ENCODE assay signal across 1 cellular context in genomic region chr14:68979722-68980552, GRCh38.
TF ChIP-seq lines count a peak whose summit lies in the region.

No MANE protein-coding gene starts in this region.

TF ChIP-seq in WTC11, 78 proteins besides CTCF, POLR2A, EP300 and RAD21 (continued from another document):
- no peak for TF ChIP-seq HMGXB4 (CRISPR knock-in tag; IDR thresholded peaks at IDR 0.05)
- no peak for TF ChIP-seq CBFB (CRISPR knock-in tag; IDR thresholded peaks at IDR 0.05; ENCODE audit: low read depth)
- no peak for TF ChIP-seq TP53 (CRISPR knock-in tag; IDR thresholded peaks at IDR 0.05)
- TF ChIP-seq ATF2 (CRISPR knock-in tag; IDR thresholded peaks at IDR 0.05; ENCODE audit: borderline replicate concordance, low read depth) = no peak
- no peak for TF ChIP-seq IRF1 (CRISPR knock-in tag; IDR thresholded peaks at IDR 0.05)
- no peak for TF ChIP-seq FOXP4 (CRISPR knock-in tag; IDR thresholded peaks at IDR 0.05)
- TF ChIP-seq CREM (CRISPR knock-in tag; IDR thresholded peaks at IDR 0.05) = no peak
- no peak for TF ChIP-seq CDX4 (CRISPR knock-in tag; IDR thresholded peaks at IDR 0.05; ENCODE audit: borderline replicate concordance)
- no peak for TF ChIP-seq ATF3 (CRISPR knock-in tag; conservative IDR thresholded peaks at IDR 0.05)
- TF ChIP-seq MAX (CRISPR knock-in tag; IDR thresholded peaks at IDR 0.05) = peak; percentile 64
- no peak for TF ChIP-seq SOX15 (CRISPR knock-in tag; IDR thresholded peaks at IDR 0.05)
- TF ChIP-seq SMAD3 (CRISPR knock-in tag; IDR thresholded peaks at IDR 0.05; ENCODE audit: borderline replicate concordance) = no peak
- TF ChIP-seq ZNF512 (CRISPR knock-in tag; IDR thresholded peaks at IDR 0.05; ENCODE audit: borderline replicate concordance) = no peak
- no peak for TF ChIP-seq TEAD1 (CRISPR knock-in tag; IDR thresholded peaks at IDR 0.05)
- no peak for TF ChIP-seq GTF2I (CRISPR knock-in tag; conservative IDR thresholded peaks at IDR 0.05)
- TF ChIP-seq ZSCAN18 (CRISPR knock-in tag; IDR thresholded peaks at IDR 0.05) = no peak
- no peak for TF ChIP-seq NR1H2 (CRISPR knock-in tag; IDR thresholded peaks at IDR 0.05)
- no peak for TF ChIP-seq HMGA2 (CRISPR knock-in tag; IDR thresholded peaks at IDR 0.05)
